In the genomic region with DNA sequence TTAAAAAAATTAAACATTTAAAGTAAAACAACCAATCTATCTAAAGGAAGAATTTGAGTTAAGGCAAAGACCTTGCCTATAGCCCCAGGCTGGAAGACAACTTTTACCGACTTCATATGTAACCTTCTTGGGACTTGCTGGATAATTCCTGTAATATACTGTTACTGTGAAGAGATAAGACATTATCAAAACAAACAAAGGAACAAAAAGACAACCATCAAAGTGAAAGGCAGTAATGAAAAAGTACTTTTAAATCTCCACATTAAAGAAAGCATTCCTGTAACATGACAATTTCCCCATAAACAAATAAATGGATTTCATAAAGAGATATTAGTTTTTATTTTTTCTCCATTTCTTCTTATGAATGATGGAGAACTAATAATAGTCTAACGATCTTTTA, we compare ENCODE assay signal across 1 cellular context.
TF ChIP-seq lines count a peak whose summit lies in the region.

No MANE protein-coding gene starts in this region.

TF ChIP-seq in SK-N-SH, 30 proteins besides CTCF, POLR2A, EP300 and RAD21 (continued from another document):
- TF ChIP-seq USF2 (IDR thresholded peaks at IDR 0.05; ENCODE audit: borderline replicate concordance, low read depth, low read length) = no peak
- TF ChIP-seq CHD2 (IDR thresholded peaks at IDR 0.05; ENCODE audit: low read length, partially characterized antibody) = no peak
- no peak for TF ChIP-seq FOSL2 (IDR thresholded peaks at IDR 0.05; ENCODE audit: borderline replicate concordance, low read depth)
- TF ChIP-seq YY1 (IDR thresholded peaks at IDR 0.05; ENCODE audit: low read depth) = no peak
- no peak for TF ChIP-seq ZBTB33 (IDR thresholded peaks at IDR 0.05; ENCODE audit: borderline replicate concordance, low read depth)
- TF ChIP-seq GABPA (IDR thresholded peaks at IDR 0.05; ENCODE audit: low read depth) = no peak
- TF ChIP-seq POLR2AphosphoS5 (IDR thresholded peaks at IDR 0.05; ENCODE audit: low read depth, low read length) = no peak
- no peak for TF ChIP-seq FOXJ3 (CRISPR knock-in tag; IDR thresholded peaks at IDR 0.05)
- no peak for TF ChIP-seq TCF12 (IDR thresholded peaks at IDR 0.05)
- TF ChIP-seq RFX5 (IDR thresholded peaks at IDR 0.05; ENCODE audit: low read length) = no peak
- TF ChIP-seq RXRA (IDR thresholded peaks at IDR 0.05; ENCODE audit: borderline replicate concordance, low read depth) = no peak
- TF ChIP-seq EZH2phosphoT487 (IDR thresholded peaks at IDR 0.05; ENCODE audit: borderline replicate concordance, low read depth) = no peak
- no peak for TF ChIP-seq PBX3 (IDR thresholded peaks at IDR 0.05)
- TF ChIP-seq RCOR1 (IDR thresholded peaks at IDR 0.05; ENCODE audit: low read length) = no peak
- TF ChIP-seq SIN3A (IDR thresholded peaks at IDR 0.05; ENCODE audit: borderline replicate concordance, low read depth, low read length) = no peak
- no peak for TF ChIP-seq USF1 (IDR thresholded peaks at IDR 0.05; ENCODE audit: borderline replicate concordance, low read depth)
- TF ChIP-seq MXI1 (IDR thresholded peaks at IDR 0.05; ENCODE audit: low read depth, low read length) = no peak
